15 cellular contexts compared by ENCODE assay signal in genomic region chr10:75778665-75779064, GRCh38.
DNase-seq lines count a peak whose midpoint lies in the region; ATAC-seq and TF ChIP-seq lines count a peak whose summit lies in the region.
"Had no signal": no experiment of that assay in that cellular context is flagged by ENCODE, and none has a peak within 500 bp of the region (broad histone marks: within the 10 kb centered on the region; RNA-seq: fewer than 3 reads in every experiment).

No MANE protein-coding gene starts in this region.

- peak overlapping the region; percentile 18 for H3K9ac ChIP-seq in adipocyte (ENCODE audit: low read length)
- H3K9ac ChIP-seq: BLaER1 treated with 17β-estradiol and CSF1 and Interleukin-3, amounts not matched to agents 10 nM and 100 nM had no signal

- H3K4me1 ChIP-seq in adipocyte (ENCODE audit: control insufficient read depth, insufficient read depth, low read length), result peaks cover 31% of the 10 kb centered on the region
- H3K4me1 ChIP-seq in heart left ventricle, result peaks cover 0 to 31% (median 9%) of the 10 kb centered on the region in 12 donors
- H3K4me1 ChIP-seq in tibial artery, result peaks cover 0 to 55% (median 40%) of the 10 kb centered on the region in 4 donors

- intact Hi-C loops in heart left ventricle (cut with DNase I) (loop anchor here in 6 of 10 donors (10.0 kb wide), 2 partner anchors 124 to 374 kb away; partner anchors contain the start of gene ZNF503 (in 5 of the 6)), tibial artery (cut with DNase I; ENCODE audit: low total_unique reads) (no loop called here)

- H3K4me3 ChIP-seq in adipocyte (ENCODE audit: low read length), result peak overlapping the region; percentile 31
- H3K4me3 ChIP-seq in heart left ventricle, result no peak overlapping the region
- no peak overlapping the region for H3K4me3 ChIP-seq in tibial artery
- H3K4me3 ChIP-seq: BLaER1 treated with 17β-estradiol and CSF1 and Interleukin-3, amounts not matched to agents 10 nM and 100 nM; GM23338 had no signal

- ATAC-seq in heart left ventricle (peak in 1 of 4 donors; percentile 30), left lobe of liver (peak; percentile 52), HG02642 (IDR thresholded peaks at IDR 0.05; ENCODE audit: poor library complexity, unreplicated experiment) (no peak), HG02759 (IDR thresholded peaks at IDR 0.05; ENCODE audit: unreplicated experiment) (no peak)
- ATAC-seq: GM23338 had no signal

- H3K27me3 ChIP-seq in adipocyte (replicated peaks; ENCODE audit: control insufficient read depth, insufficient read depth, low read length), result no peaks in the 10 kb centered on the region
- no peaks in the 10 kb centered on the region for H3K27me3 ChIP-seq in heart left ventricle
- no peaks in the 10 kb centered on the region for H3K27me3 ChIP-seq in tibial artery
- H3K27me3 ChIP-seq: BLaER1 treated with 17β-estradiol and CSF1 and Interleukin-3, amounts not matched to agents 10 nM and 100 nM had no signal

- TF ChIP-seq CTCF in heart left ventricle (IDR thresholded peaks at IDR 0.05) (no peak), tibial artery (IDR thresholded peaks at IDR 0.05) (no peak)

- H3K36me3 ChIP-seq in adipocyte (ENCODE audit: control insufficient read depth, insufficient read depth, low read length, severe bottlenecking) (no peaks in the 10 kb centered on the region), heart left ventricle (no peaks in the 10 kb centered on the region), tibial artery (no peaks in the 10 kb centered on the region)
- H3K36me3 ChIP-seq: BLaER1 treated with 17β-estradiol and CSF1 and Interleukin-3, amounts not matched to agents 10 nM and 100 nM had no signal

- DNase-seq in adipocyte (ENCODE audit: low read depth) (no peak), heart left ventricle (no peak), left lobe of liver (ENCODE audit: low spot score) (no peak), tibial artery (no peak), NCI-H2227 (lab: John Stamatoyannopoulos, UW; ENCODE audit: unreplicated experiment) (no peak), NCI-H510A treated with DMSO at 0.1 percent for 48 hours (lab: John Stamatoyannopoulos, UW) (no peak)
- DNase-seq: ACHN; Calu3; CD4-positive, CD25-positive, alpha-beta regulatory T cell; DMS79; H7 had no signal

- no peak for TF ChIP-seq POLR2A in heart left ventricle (IDR thresholded peaks at IDR 0.05)

- H3K9me3 ChIP-seq in adipocyte (ENCODE audit: control insufficient read depth, low read length) (no peaks in the 10 kb centered on the region), heart left ventricle (no peaks in the 10 kb centered on the region), tibial artery (no peaks in the 10 kb centered on the region)
- H3K9me3 ChIP-seq: BLaER1 treated with 17β-estradiol and CSF1 and Interleukin-3, amounts not matched to agents 10 nM and 100 nM had no signal

- H3K27ac ChIP-seq in heart left ventricle (peak overlapping the region in 7 of 12 donors; percentile 25 to 64 (median 47)), tibial artery (peak overlapping the region; percentile 46 to 62)
- H3K27ac ChIP-seq: BLaER1 treated with 17β-estradiol and CSF1 and Interleukin-3, amounts not matched to agents 10 nM and 100 nM had no signal
